ENCODE assay signal across 10 cellular contexts in the genomic region with DNA sequence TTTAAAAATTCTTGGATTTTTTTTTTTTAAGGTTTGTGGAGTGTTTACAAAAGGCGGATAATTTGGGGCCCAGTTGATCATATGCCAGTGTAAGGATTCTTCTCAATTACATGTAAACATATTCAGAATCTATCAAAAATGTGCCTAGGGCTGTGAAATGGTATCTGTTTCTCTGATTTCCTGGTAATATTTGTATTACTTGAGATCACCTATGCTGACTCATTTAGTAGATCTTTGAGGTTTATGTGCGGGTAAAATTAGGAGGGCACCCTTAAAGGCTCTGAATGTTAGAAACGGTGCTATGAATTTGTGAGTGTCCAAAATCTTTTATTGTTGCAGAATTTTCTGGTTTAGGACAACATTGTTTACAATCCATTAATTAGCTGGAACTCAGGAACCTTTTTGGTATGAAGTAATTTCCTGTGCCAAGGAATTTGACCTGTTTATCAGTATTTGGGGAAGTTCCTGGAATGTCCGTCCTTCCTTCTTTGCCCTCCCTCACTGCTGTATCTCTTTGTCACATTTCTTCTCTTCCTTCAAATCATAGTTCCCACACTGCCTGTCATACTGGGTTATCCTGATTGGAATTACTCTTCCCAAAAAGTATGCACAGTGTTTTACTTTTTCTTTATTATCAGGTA.
DNase-seq lines count a peak whose midpoint lies in the region; ATAC-seq and TF ChIP-seq lines count a peak whose summit lies in the region.
"Had no signal": no experiment of that assay in that cellular context is flagged by ENCODE, and none has a peak within 500 bp of the region (broad histone marks: within the 10 kb centered on the region; RNA-seq: fewer than 3 reads in every experiment).

No MANE protein-coding gene starts in this region.

- H3K9me3 ChIP-seq in breast epithelium, result peaks cover 0 to 4% of the 10 kb centered on the region in 2 donors

- peaks cover 8 to 17% of the 10 kb centered on the region in 2 donors for H3K4me1 ChIP-seq in breast epithelium

- H3K4me1 Mint-ChIP-seq in neural crest cell, result peaks cover 13% of the 10 kb centered on the region

- H3K27ac Mint-ChIP-seq in neural crest cell (ENCODE audit: unreplicated experiment), result peak overlapping the region; percentile 88
- H3K27ac Mint-ChIP-seq: natural killer cell treated with Interleukin-12 subunit alpha and Interleukin-12 subunit beta and Interleukin-15 and Interleukin-18, amount 100 ng/mL, for 72 hours had no signal

- no peak for TF ChIP-seq POLR2A in breast epithelium (IDR thresholded peaks at IDR 0.05)

- no peak overlapping the region for H3K4me3 ChIP-seq in breast epithelium

- no peaks in the 10 kb centered on the region for H3K36me3 ChIP-seq in breast epithelium

- H3K27me3 Mint-ChIP-seq in neural crest cell (ENCODE audit: low read depth), result no peaks in the 10 kb centered on the region

- no peak for DNase-seq in breast epithelium (ENCODE audit: low spot score in 2 of 2)
- DNase-seq in neural crest cell (ENCODE audit: low read depth, low spot score), result no peak
- DNase-seq in activated naive CD4-positive, alpha-beta T cell treated with anti-CD3 and anti-CD28 coated beads, Interleukin-2, amount 50 U/mL, for 16 hours, result no peak
- no peak for DNase-seq in NCI-H2107 treated with DMSO at 0.1 percent for 48 hours (lab: John Stamatoyannopoulos, UW; ENCODE audit: unreplicated experiment)
- DNase-seq: NCI-H2171 had no signal

- peak overlapping the region; percentile 65; the same call in 1 of the 2 replicates for H3K27ac ChIP-seq in C4-2B
- peak overlapping the region; percentile 62 to 77 for H3K27ac ChIP-seq in breast epithelium

- H3K4me3 Mint-ChIP-seq in neural crest cell, result no peak overlapping the region
- H3K4me3 Mint-ChIP-seq: natural killer cell treated with Interleukin-12 subunit alpha and Interleukin-12 subunit beta and Interleukin-15 and Interleukin-18, amount 100 ng/mL, for 72 hours had no signal

- ATAC-seq in HG03439 (IDR thresholded peaks at IDR 0.05; ENCODE audit: unreplicated experiment), result peak; percentile 59
- no peak for ATAC-seq in GM19463 (IDR thresholded peaks at IDR 0.05; ENCODE audit: unreplicated experiment)
- no peak for ATAC-seq in GM18520 (IDR thresholded peaks at IDR 0.05; ENCODE audit: unreplicated experiment)
- ATAC-seq: natural killer cell treated with Interleukin-12 subunit alpha and Interleukin-12 subunit beta and Interleukin-15 and Interleukin-18, amount 100 ng/mL, for 72 hours had no signal

- no peaks in the 10 kb centered on the region for H3K27me3 ChIP-seq in breast epithelium

- intact Hi-C loops in breast epithelium (cut with DNase I; ENCODE audit: low total_unique reads), result no loop called here

- H3K36me3 Mint-ChIP-seq in neural crest cell (ENCODE audit: low read depth), result peaks cover 16% of the 10 kb centered on the region

- TF ChIP-seq CTCF in C4-2B (conservative IDR thresholded peaks at IDR 0.05) (no peak), breast epithelium (IDR thresholded peaks at IDR 0.05) (no peak), neural crest cell (conservative IDR thresholded peaks at IDR 0.05) (no peak)

- peaks cover 6% of the 10 kb centered on the region for H3K9me3 Mint-ChIP-seq in neural crest cell
